ENCODE assay signal across 17 cellular contexts in the genomic region with DNA sequence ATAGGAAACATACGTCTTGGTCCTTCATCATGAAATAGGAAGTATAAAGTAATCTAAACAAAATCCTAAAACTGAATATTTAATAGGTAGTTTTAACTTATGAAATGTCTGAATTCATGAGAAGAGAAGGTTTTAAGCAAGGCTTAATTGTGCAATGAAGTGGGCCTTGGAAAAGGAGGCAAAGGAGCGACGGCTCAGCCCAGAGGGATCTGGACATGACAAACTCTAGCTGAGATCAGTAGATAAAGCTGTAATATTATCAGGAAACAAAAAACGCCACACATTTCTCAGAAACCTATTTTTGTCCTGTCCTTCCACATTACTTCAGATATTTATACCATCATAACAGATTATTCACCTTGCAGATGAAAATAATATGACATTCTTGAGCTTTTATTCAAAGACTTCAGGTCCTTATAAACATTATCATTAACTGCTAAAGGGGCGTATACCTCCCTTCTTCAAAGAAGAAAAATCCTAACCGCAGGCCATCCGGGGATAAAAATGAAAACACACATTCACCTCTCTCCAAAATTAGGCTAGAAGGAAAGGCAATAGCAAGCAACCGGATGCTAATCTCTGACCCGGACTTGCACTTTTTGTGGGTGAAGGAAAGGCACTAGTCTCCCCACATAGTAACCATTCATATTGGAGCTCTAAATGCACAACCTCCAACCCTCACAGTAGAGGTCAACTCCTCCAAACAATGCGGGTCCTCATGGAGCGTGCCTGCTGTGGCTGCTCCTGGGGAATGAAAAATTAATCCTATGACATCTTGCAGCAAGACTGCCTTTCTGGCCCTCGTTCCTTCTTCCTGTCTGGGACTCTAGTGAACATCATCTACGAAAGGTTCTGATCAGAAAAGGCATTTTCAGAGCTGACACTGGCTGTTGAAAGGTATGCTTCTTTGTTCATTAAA.
DNase-seq lines count a peak whose midpoint lies in the region; TF ChIP-seq lines count a peak whose summit lies in the region.
"Had no signal": no experiment of that assay in that cellular context is flagged by ENCODE, and none has a peak within 500 bp of the region (broad histone marks: within the 10 kb centered on the region; RNA-seq: fewer than 3 reads in every experiment).

No MANE protein-coding gene starts in this region.

- no peak for TF ChIP-seq CTCF in Loucy (conservative IDR thresholded peaks at IDR 0.05; ENCODE audit: low read length)
- TF ChIP-seq CTCF in right atrium auricular region (IDR thresholded peaks at IDR 0.05): no peak

- H3K36me3 ChIP-seq in Loucy (ENCODE audit: insufficient read depth, low read length) (no peaks in the 10 kb centered on the region), adipocyte (ENCODE audit: control insufficient read depth, insufficient read depth, low read length, severe bottlenecking) (no peaks in the 10 kb centered on the region), right atrium auricular region (no peaks in the 10 kb centered on the region), skeletal muscle tissue (ENCODE audit: control insufficient read depth in 3 of 3, insufficient read depth in 3 of 3, low read length in 3 of 3) (no peaks in the 10 kb centered on the region)
- H3K36me3 ChIP-seq: brain microvascular endothelial cell, tibial artery had no signal

- peaks cover 5% of the 10 kb centered on the region; the same call in 1 of the 2 replicates for H3K79me2 ChIP-seq in Loucy (ENCODE audit: insufficient read depth, low read length)

- H3K9ac ChIP-seq in Loucy (ENCODE audit: low read depth, low read length, poor library complexity, severe bottlenecking) (no peak overlapping the region), adipocyte (ENCODE audit: low read length) (peak overlapping the region; percentile 82), skeletal muscle tissue (ENCODE audit: low read depth in 1 of 3, low read length in 3 of 3) (peak overlapping the region in 2 of 3 donors; percentile 27 to 42)

- H3F3A ChIP-seq in Loucy (ENCODE audit: low read depth): no peaks in the 10 kb centered on the region

- H3K27ac ChIP-seq in right atrium auricular region: peak overlapping the region; percentile 22 to 64
- H3K27ac ChIP-seq in skeletal muscle tissue (ENCODE audit: low read depth, low read length): peak overlapping the region; percentile 59
- H3K27ac ChIP-seq: brain microvascular endothelial cell, tibial artery had no signal

- H3K27me3 ChIP-seq in Loucy (ENCODE audit: insufficient read depth, low read length, poor library complexity, severe bottlenecking) (no peaks in the 10 kb centered on the region), adipocyte (replicated peaks; ENCODE audit: control insufficient read depth, insufficient read depth, low read length) (no peaks in the 10 kb centered on the region), right atrium auricular region (no peaks in the 10 kb centered on the region), skeletal muscle tissue (ENCODE audit: control insufficient read depth in 3 of 3, insufficient read depth in 3 of 3, low read length in 3 of 3) (no peaks in the 10 kb centered on the region)
- H3K27me3 ChIP-seq: brain microvascular endothelial cell, tibial artery had no signal

- H3K9me3 ChIP-seq in Loucy (ENCODE audit: insufficient read depth, low read depth, low read length): no peaks in the 10 kb centered on the region
- no peaks in the 10 kb centered on the region for H3K9me3 ChIP-seq in adipocyte (ENCODE audit: control insufficient read depth, low read length)
- no peaks in the 10 kb centered on the region for H3K9me3 ChIP-seq in right atrium auricular region
- no peaks in the 10 kb centered on the region for H3K9me3 ChIP-seq in skeletal muscle tissue (ENCODE audit: control insufficient read depth in 3 of 3, low read length in 3 of 3)
- H3K9me3 ChIP-seq: tibial artery had no signal

- H3K4me2 ChIP-seq in Loucy (ENCODE audit: low read depth, low read length, poor library complexity, severe bottlenecking): peak overlapping the region; percentile 36

- no peaks in the 10 kb centered on the region for H3K9me2 ChIP-seq in Loucy (replicated peaks; ENCODE audit: low read depth, low read length)

- no peak overlapping the region for H2AFZ ChIP-seq in Loucy (ENCODE audit: low read length)

- peak; percentile 24 for DNase-seq in adipocyte (ENCODE audit: low read depth)
- DNase-seq in right atrium auricular region (ENCODE audit: low spot score): no peak
- DNase-seq in stimulated activated CD4-positive, alpha-beta T cell treated with anti-CD3 and anti-CD28 coated beads, Interleukin-15, amount 100 ng/mL, for 24 hours: no peak
- no peak for DNase-seq in OCI-M2 (lab: John Stamatoyannopoulos, UW; ENCODE audit: unreplicated experiment)
- DNase-seq in NCI-H510A (lab: John Stamatoyannopoulos, UW): no peak
- DNase-seq in NCI-H748 (lab: John Stamatoyannopoulos, UW; ENCODE audit: unreplicated experiment): no peak
- DNase-seq: activated CD4-positive, alpha-beta T cell treated with anti-CD3 and anti-CD28 coated beads for 36 hours; activated naive CD4-positive, alpha-beta T cell treated with anti-CD3 and anti-CD28 coated beads, Interleukin-2, amount 10 ng/mL, durations not matched to agents 7 days and 5 days; C1 segment of cervical spinal cord; NCI-H187; NCI-H524 treated with DMSO at 0.1 percent for 48 hours; stimulated activated CD4-positive, alpha-beta T cell treated with anti-CD3 and anti-CD28 coated beads, Interleukin-4, amount 100 ng/mL, for 24 hours; T-helper 17 cell; tibial artery had no signal

- H3K4me1 ChIP-seq in Loucy (ENCODE audit: insufficient read depth, low read length, poor library complexity, severe bottlenecking) (peaks cover 21% of the 10 kb centered on the region), adipocyte (ENCODE audit: control insufficient read depth, insufficient read depth, low read length) (peaks cover 46% of the 10 kb centered on the region), right atrium auricular region (peaks cover 0 to 41% of the 10 kb centered on the region in 2 donors), skeletal muscle tissue (ENCODE audit: control insufficient read depth in 3 of 3, insufficient read depth in 3 of 3, low read length in 3 of 3) (peaks cover 28 to 48% (median 43%) of the 10 kb centered on the region in 3 donors)

- H3K4me3 ChIP-seq in Loucy (ENCODE audit: low read length, poor library complexity, severe bottlenecking): peak overlapping the region; percentile 1
- H3K4me3 ChIP-seq in adipocyte (ENCODE audit: low read length): peak overlapping the region; percentile 40
- H3K4me3 ChIP-seq in right atrium auricular region: no peak overlapping the region
- peak overlapping the region in 1 of 3 donors; percentile 24 for H3K4me3 ChIP-seq in skeletal muscle tissue (ENCODE audit: low read length in 3 of 3)
- H3K4me3 ChIP-seq: tibial artery had no signal

- peaks cover 3% of the 10 kb centered on the region for H4K20me1 ChIP-seq in Loucy (ENCODE audit: insufficient read depth, low read length, poor library complexity, severe bottlenecking)

Comparison
In these comparisons a context has a peak if more than half of its experiments do, and no peak if none do; other contexts are left out.
1. H3K4me3 ChIP-seq: peak in Loucy (single experiment) and adipocyte (single experiment); none in right atrium auricular region (0 of 2).